ENCODE assay signal across 8 cellular contexts in the genomic region with DNA sequence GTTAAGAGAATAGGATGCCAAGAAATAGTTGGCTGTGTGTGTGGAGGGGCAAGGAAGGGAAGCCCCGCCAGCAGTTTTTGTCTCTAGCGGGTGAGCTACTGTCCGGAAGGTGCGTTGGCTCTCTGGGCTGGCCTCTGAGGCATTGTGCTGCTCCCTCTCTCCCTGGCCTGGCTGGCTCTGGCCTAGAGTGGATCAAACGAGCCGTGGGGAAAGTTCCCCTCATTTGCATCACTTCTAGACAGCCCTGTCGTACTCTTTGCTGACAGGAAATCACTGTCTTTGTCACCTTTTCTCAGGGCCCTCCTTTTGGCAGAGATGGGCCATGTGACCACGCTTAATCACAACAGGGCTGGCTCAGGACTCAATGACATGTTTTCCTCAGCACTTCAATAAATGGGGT.
DNase-seq lines count a peak whose midpoint lies in the region; ATAC-seq lines count a peak whose summit lies in the region.

No MANE protein-coding gene starts in this region.

- peak overlapping the region; percentile 89 for H3K27ac Mint-ChIP-seq in activated T-cell treated with anti-CD3 and anti-CD28 coated beads, Interleukin-2, amount 50 U/mL, for 72 hours

- peaks cover 6% of the 10 kb centered on the region for H3K4me1 Mint-ChIP-seq in activated T-cell treated with anti-CD3 and anti-CD28 coated beads, Interleukin-2, amount 50 U/mL, for 72 hours (ENCODE audit: low read depth)

- H3K27me3 Mint-ChIP-seq in activated T-cell treated with anti-CD3 and anti-CD28 coated beads, Interleukin-2, amount 50 U/mL, for 72 hours (ENCODE audit: low read depth): no peaks in the 10 kb centered on the region

- DNase-seq in activated T-cell treated with anti-CD3 and anti-CD28 coated beads, Interleukin-2, amount 50 U/mL, for 72 hours: peak; percentile 2 to 23
- DNase-seq in hippocampal formation (lab: John Stamatoyannopoulos, UW) (peak; percentile 39 to 42), NCI-H1694 treated with DMSO at 0.1 percent for 48 hours (lab: John Stamatoyannopoulos, UW) (no peak), NCI-H1436 (lab: John Stamatoyannopoulos, UW) (no peak)
- DNase-seq in stimulated activated CD4-positive, alpha-beta T cell treated with anti-CD3 and anti-CD28 coated beads, Interleukin-12 subunit alpha, Interleukin-12 subunit beta, amount 100 ng/mL, for 24 hours (ENCODE audit: low read depth in 2 of 2): peak; percentile 0
- no peak for DNase-seq in stimulated activated CD8-positive, alpha-beta memory T cell treated with anti-CD3 and anti-CD28 coated beads, Interleukin-4, amount 100 ng/mL, for 48 hours

- ATAC-seq in GM18520 (IDR thresholded peaks at IDR 0.05; ENCODE audit: unreplicated experiment) (peak; percentile 76), HG02885 (IDR thresholded peaks at IDR 0.05; ENCODE audit: poor library complexity, unreplicated experiment) (peak; percentile 78)
- peak; percentile 59 to 98 for ATAC-seq in activated T-cell treated with anti-CD3 and anti-CD28 coated beads, Interleukin-2, amount 50 U/mL, for 72 hours (replicated peaks in 1 of 2)

- no peaks in the 10 kb centered on the region for H3K36me3 Mint-ChIP-seq in activated T-cell treated with anti-CD3 and anti-CD28 coated beads, Interleukin-2, amount 50 U/mL, for 72 hours (ENCODE audit: insufficient read depth in 2 of 2)

- no peaks in the 10 kb centered on the region for H3K9me3 Mint-ChIP-seq in activated T-cell treated with anti-CD3 and anti-CD28 coated beads, Interleukin-2, amount 50 U/mL, for 72 hours

- H3K4me3 Mint-ChIP-seq in activated T-cell treated with anti-CD3 and anti-CD28 coated beads, Interleukin-2, amount 50 U/mL, for 72 hours: no peak overlapping the region

Comparison
In these comparisons a context has a peak if more than half of its experiments do, and no peak if none do; other contexts are left out.
1. DNase-seq: peak in activated T-cell treated with anti-CD3 and anti-CD28 coated beads, Interleukin-2, amount 50 U/mL, for 72 hours (2 of 2), hippocampal formation (2 of 2) and stimulated activated CD4-positive, alpha-beta T cell treated with anti-CD3 and anti-CD28 coated beads, Interleukin-12 subunit alpha, Interleukin-12 subunit beta, amount 100 ng/mL, for 24 hours (2 of 2); none in NCI-H1694 treated with DMSO at 0.1 percent for 48 hours (single experiment), NCI-H1436 (single experiment) and stimulated activated CD8-positive, alpha-beta memory T cell treated with anti-CD3 and anti-CD28 coated beads, Interleukin-4, amount 100 ng/mL, for 48 hours (single experiment).
2. Peak in every context shown above with its lines, with median percentiles within 50 percentile points of each other: ATAC-seq.